ENCODE assay signal across 10 cellular contexts in genomic region chr15:68279218-68279533, GRCh38. TPM values are rescaled to one million over a fixed set of nuclear protein-coding genes. Genes with fewer than 3 reads are reported as not detected.
DNase-seq lines count a peak whose midpoint lies in the region; ATAC-seq and TF ChIP-seq lines count a peak whose summit lies in the region.
"Had no signal": no experiment of that assay in that cellular context is flagged by ENCODE, and none has a peak within 500 bp of the region (broad histone marks: within the 10 kb centered on the region; RNA-seq: fewer than 3 reads in every experiment).

No MANE protein-coding gene starts in this region.

- H3K27me3 ChIP-seq in H9 (ENCODE audit: insufficient read depth, low read length) = no peaks in the 10 kb centered on the region
- no peaks in the 10 kb centered on the region for H3K27me3 ChIP-seq in right cardiac atrium (ENCODE audit: control insufficient read depth, insufficient read depth)

- CTCF ChIA-PET in activated CD4-positive, alpha-beta memory T cell treated with anti-CD3 and anti-CD28 coated beads for 36 hours (lab: Charles Lee) = interaction anchor here (0.8 to 3.3 kb wide), 4 partner anchors 12 to 29 kb away, joined by 3 to 19 read pairs (median 8); no protein-coding TSS in a partner anchor

- DNase-seq in H9 = no peak
- no peak for DNase-seq in activated CD4-positive, alpha-beta memory T cell treated with anti-CD3 and anti-CD28 coated beads for 36 hours
- no peak for DNase-seq in right cardiac atrium
- DNase-seq in NAMALWA (ENCODE audit: low spot score) = no peak
- no peak for DNase-seq in NCI-H1417 (lab: John Stamatoyannopoulos, UW)
- DNase-seq: activated CD4-positive, CD25-positive, alpha-beta regulatory T cell; stimulated activated CD4-positive, alpha-beta T cell treated with anti-CD3 and anti-CD28 coated beads, Interleukin-1b, Interleukin-23, amount 100 ng/mL, for 48 hours had no signal

- intact Hi-C loops in activated CD4-positive, alpha-beta memory T cell treated with anti-CD3 and anti-CD28 coated beads for 36 hours (cut with micrococcal nuclease) = loop anchor here (2.0 to 5.0 kb wide), 2 partner anchors 20 to 538 kb away; no protein-coding TSS in a partner anchor
- intact Hi-C loops in right cardiac atrium (cut with DNase I) = no loop called here

- H3K4me2 ChIP-seq in H9 (ENCODE audit: insufficient read depth, insufficient read length, low read length) = peak overlapping the region; percentile 61

- H3K4me1 Mint-ChIP-seq in H9 = peaks cover 49 to 56% of the 10 kb centered on the region in 2 experiments
- H3K4me1 Mint-ChIP-seq in activated CD4-positive, alpha-beta memory T cell treated with anti-CD3 and anti-CD28 coated beads for 36 hours (ENCODE audit: low read depth) = peaks cover 54% of the 10 kb centered on the region

- POLR2A ChIA-PET in activated CD4-positive, alpha-beta memory T cell treated with anti-CD3 and anti-CD28 coated beads for 36 hours (lab: Charles Lee) = interaction anchor here (0.6 to 4.4 kb wide), 3 partner anchors 12 to 73 kb away, joined by 3 to 36 read pairs (median 6); partner anchors contain the start of gene CLN6

- peaks cover 13% of the 10 kb centered on the region for H3K23me2 ChIP-seq in H9 (ENCODE audit: insufficient read length, low read depth, low read length, poor library complexity, severe bottlenecking)

- no peak overlapping the region for H2BK12ac ChIP-seq in H9 (ENCODE audit: insufficient read length, low read depth, low read length)

- H4K5ac ChIP-seq in H9 (ENCODE audit: insufficient read length, low read depth, low read length) = no peak overlapping the region

- peaks cover 35% of the 10 kb centered on the region for H3K79me2 ChIP-seq in H9 (ENCODE audit: insufficient read depth, low read length)

- H3K23ac ChIP-seq in H9 (ENCODE audit: insufficient read length, low read depth, low read length) = no peak overlapping the region

- no peak overlapping the region for H3K18ac ChIP-seq in H9 (ENCODE audit: insufficient read length, low read depth, low read length)

- ATAC-seq in right cardiac atrium (no peak), HG03469 (IDR thresholded peaks at IDR 0.05; ENCODE audit: unreplicated experiment) (no peak), GM19463 (IDR thresholded peaks at IDR 0.05; ENCODE audit: unreplicated experiment) (no peak)

- peaks cover 4% of the 10 kb centered on the region for H3K4me1 ChIP-seq in H9 (ENCODE audit: insufficient read depth, low read length)
- H3K4me1 ChIP-seq in right cardiac atrium (ENCODE audit: control insufficient read depth, insufficient read depth, low read length) = peaks cover 3% of the 10 kb centered on the region

- peaks cover 7 to 21% (median 8%) of the 10 kb centered on the region in 3 experiments for H3K36me3 Mint-ChIP-seq in H9 (ENCODE audit: insufficient read depth in 1 of 3, low read depth in 3 of 3)
- peaks cover 18% of the 10 kb centered on the region for H3K36me3 Mint-ChIP-seq in activated CD4-positive, alpha-beta memory T cell treated with anti-CD3 and anti-CD28 coated beads for 36 hours

- TF ChIP-seq CTCF in H9 (conservative IDR thresholded peaks at IDR 0.05) = no peak

- H4K20me1 ChIP-seq in H9 (ENCODE audit: control insufficient read depth, insufficient read depth, insufficient read length) = no peaks in the 10 kb centered on the region

- no peak overlapping the region for H2BK15ac ChIP-seq in H9 (ENCODE audit: low read depth, low read length)

- no peak overlapping the region for H3K27ac ChIP-seq in H9 (ENCODE audit: insufficient read length, low read depth, low read length)
- peak overlapping the region; percentile 78 for H3K27ac ChIP-seq in right cardiac atrium (ENCODE audit: low read length)
- peak overlapping the region in 19 of 21 experiments; percentile 90 to 100 (median 98) for H3K27ac ChIP-seq in skin epidermis

- H3T11ph ChIP-seq in H9 (ENCODE audit: low read length) = no peak overlapping the region

- no peak overlapping the region for H2AFZ ChIP-seq in H9 (ENCODE audit: low read length)

- H3K9ac ChIP-seq in H9 (ENCODE audit: extremely low read depth, insufficient read length, low read length) = peak overlapping the region; percentile 49

- peaks cover 0 to 1% of the 10 kb centered on the region in 2 experiments; a peak in 1 of 5 replicates for H3K9me3 Mint-ChIP-seq in H9
- no peaks in the 10 kb centered on the region for H3K9me3 Mint-ChIP-seq in activated CD4-positive, alpha-beta memory T cell treated with anti-CD3 and anti-CD28 coated beads for 36 hours

- H3K4me3 ChIP-seq in right cardiac atrium (ENCODE audit: low read length) (peak overlapping the region; percentile 60), skin epidermis (peak overlapping the region; percentile 64 to 91 (median 86))

- H2BK120ac ChIP-seq in H9 (ENCODE audit: low read depth, low read length, poor library complexity, severe bottlenecking) = no peak overlapping the region

- no peak overlapping the region for H3K56ac ChIP-seq in H9 (ENCODE audit: insufficient read length, low read depth, low read length)

- H2BK20ac ChIP-seq in H9 (ENCODE audit: low read depth, low read length, poor library complexity, severe bottlenecking) = no peak overlapping the region

- peak overlapping the region; percentile 97 to 98 for H3K4me3 Mint-ChIP-seq in H9
- H3K4me3 Mint-ChIP-seq in activated CD4-positive, alpha-beta memory T cell treated with anti-CD3 and anti-CD28 coated beads for 36 hours = peak overlapping the region; percentile 90

- no CpG with 5 or more reads among the region's 6 CpGs for WGBS in H9 (ENCODE audit: extremely low coverage, insufficient read length, low lambda C conversion rate)
- 4% methylated on average over 6 of the region's 6 CpGs for WGBS in right cardiac atrium

- H3K27me3 Mint-ChIP-seq in H9 (ENCODE audit: low read depth) = no peaks in the 10 kb centered on the region
- no peaks in the 10 kb centered on the region for H3K27me3 Mint-ChIP-seq in activated CD4-positive, alpha-beta memory T cell treated with anti-CD3 and anti-CD28 coated beads for 36 hours

- no peak overlapping the region for H4K91ac ChIP-seq in H9 (ENCODE audit: insufficient read length, low read depth, low read length)

- no peak overlapping the region for H3K27ac Mint-ChIP-seq in H9
- H3K27ac Mint-ChIP-seq in activated CD4-positive, alpha-beta memory T cell treated with anti-CD3 and anti-CD28 coated beads for 36 hours = peak overlapping the region; percentile 97

- no peak overlapping the region for H2BK5ac ChIP-seq in H9 (ENCODE audit: insufficient read length, low read length)

- no peak overlapping the region for H2AK5ac ChIP-seq in H9 (ENCODE audit: insufficient read length, low read length)

- no peak overlapping the region for H3K4ac ChIP-seq in H9 (ENCODE audit: low read depth, low read length)

- H3K9me3 ChIP-seq in H9 (ENCODE audit: control insufficient read depth, low read depth, low read length) = no peaks in the 10 kb centered on the region
- H3K9me3 ChIP-seq in right cardiac atrium (ENCODE audit: control insufficient read depth, low read length) = no peaks in the 10 kb centered on the region

- H3K79me1 ChIP-seq in H9 (ENCODE audit: insufficient read depth, low read depth, low read length, poor library complexity, severe bottlenecking) = no peaks in the 10 kb centered on the region

- no peak overlapping the region for H3K14ac ChIP-seq in H9 (ENCODE audit: insufficient read depth, low read length)

- H4K8ac ChIP-seq in H9 (replicated peaks; ENCODE audit: insufficient read length, low read depth, low read length) = no peak overlapping the region

RNA-seq across cellular contexts. Expression of gene FEM1B, which starts 1.6 kb away (rescaled TPM):
- 77.9 and 83.3 TPM in 2 replicates for total RNA-seq in H9 (2021)
- total RNA-seq in activated CD4-positive, alpha-beta memory T cell treated with anti-CD3 and anti-CD28 coated beads for 36 hours = 10 to 100 TPM; 32.6 to 34.2 TPM
- total RNA-seq in right cardiac atrium = 10 to 100 TPM; 53.5 to 86.9 (median 57.4) TPM
- 13.8 TPM for polyA plus RNA-seq in right cardiac atrium

RNA-seq across cellular contexts. Expression of gene CLN6, which starts 49.6 kb away (rescaled TPM):
- total RNA-seq in H9 (2021) (68.7 and 71.9 TPM in 2 replicates), right cardiac atrium (1 to 10 TPM; 7.0 to 8.9 (median 7.7) TPM)
- 10 to 100 TPM; 32.9 to 34.2 TPM for total RNA-seq in activated CD4-positive, alpha-beta memory T cell treated with anti-CD3 and anti-CD28 coated beads for 36 hours
- 6.8 TPM for polyA plus RNA-seq in right cardiac atrium
